In the genomic region with DNA sequence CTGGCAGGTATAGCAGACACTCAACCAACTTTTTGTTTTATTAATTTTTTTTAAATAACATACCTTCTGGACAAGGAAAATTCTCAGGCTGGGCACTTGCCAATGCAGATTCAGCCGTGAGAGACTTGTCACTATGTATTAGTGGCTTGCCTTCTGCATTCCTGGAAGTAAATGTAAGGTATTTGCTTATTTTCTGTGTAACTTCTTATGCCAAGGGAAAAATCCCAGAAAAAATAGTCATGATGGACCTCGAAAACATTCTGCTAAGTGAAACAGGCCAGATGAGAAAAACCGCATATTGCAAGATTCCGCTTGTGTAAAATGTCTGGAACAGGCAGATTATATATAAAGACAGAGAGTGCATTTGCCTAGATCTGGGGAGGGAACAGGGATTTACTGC, we compare ENCODE assay signal across 23 cellular contexts.
"Had no signal": no experiment of that assay in that cellular context is flagged by ENCODE, and none has a peak within 500 bp of the region (broad histone marks: within the 10 kb centered on the region; RNA-seq: fewer than 3 reads in every experiment).

No MANE protein-coding gene starts in this region.

- H3K36me3 Mint-ChIP-seq: memory B cell; natural killer cell treated with Interleukin-12 subunit alpha and Interleukin-12 subunit beta and Interleukin-15 and Interleukin-18, amount 100 ng/mL, for 72 hours; stimulated activated memory B cell treated with anti-CD40 and anti-IgM and Interleukin-4, amounts not matched to agents 10 μg/mL and 1 μg/mL and 100 μg/mL, for 72 hours had no signal

- H3K4me3 Mint-ChIP-seq: memory B cell; natural killer cell treated with Interleukin-12 subunit alpha and Interleukin-12 subunit beta and Interleukin-15 and Interleukin-18, amount 100 ng/mL, for 72 hours; stimulated activated memory B cell treated with anti-CD40 and anti-IgM and Interleukin-4, amounts not matched to agents 10 μg/mL and 1 μg/mL and 100 μg/mL, for 72 hours; stimulated activated naive CD8-positive, alpha-beta T cell treated with anti-CD3 and anti-CD28 coated beads, Interleukin-15, amount 100 ng/mL, for 72 hours had no signal

- FAIRE-seq: endometrium, frontal cortex, kidney had no signal

- H3K27ac ChIP-seq: left ventricle myocardium inferior, lower lobe of right lung, psoas muscle, spleen, testis, tibial nerve, upper lobe of right lung, vagina had no signal

- H3K27ac Mint-ChIP-seq: memory B cell; natural killer cell treated with Interleukin-12 subunit alpha and Interleukin-12 subunit beta and Interleukin-15 and Interleukin-18, amount 100 ng/mL, for 72 hours; stimulated activated memory B cell treated with anti-CD40 and anti-IgM and Interleukin-4, amounts not matched to agents 10 μg/mL and 1 μg/mL and 100 μg/mL, for 72 hours; stimulated activated naive CD8-positive, alpha-beta T cell treated with anti-CD3 and anti-CD28 coated beads, Interleukin-15, amount 100 ng/mL, for 72 hours had no signal

- H3K27me3 ChIP-seq: spleen, testis, tibial nerve, upper lobe of right lung, vagina had no signal

- H3K27me3 Mint-ChIP-seq: memory B cell; stimulated activated memory B cell treated with anti-CD40 and anti-IgM and Interleukin-4, amounts not matched to agents 10 μg/mL and 1 μg/mL and 100 μg/mL, for 72 hours had no signal

- H3K4me1 ChIP-seq: left ventricle myocardium inferior, lower lobe of right lung, psoas muscle, spleen, testis, upper lobe of right lung, vagina had no signal

- H3K9me3 ChIP-seq: left ventricle myocardium inferior, lower lobe of right lung, psoas muscle, spleen, testis, tibial nerve, upper lobe of right lung, vagina had no signal

- H3K4me1 Mint-ChIP-seq: memory B cell; stimulated activated memory B cell treated with anti-CD40 and anti-IgM and Interleukin-4, amounts not matched to agents 10 μg/mL and 1 μg/mL and 100 μg/mL, for 72 hours; stimulated activated naive CD8-positive, alpha-beta T cell treated with anti-CD3 and anti-CD28 coated beads, Interleukin-15, amount 100 ng/mL, for 72 hours had no signal

- DNase-seq: effector memory CD4-positive, alpha-beta T cell; kidney; left cardiac atrium; left ventricle myocardium inferior; lower lobe of right lung; midbrain; occipital lobe; psoas muscle; retina; spleen; stimulated activated CD4-positive, alpha-beta T cell treated with anti-CD3 and anti-CD28 coated beads, Interleukin-15, amount 100 ng/mL, for 24 hours; stimulated activated CD4-positive, alpha-beta T cell treated with anti-CD3 and anti-CD28 coated beads, Interleukin-1b, Interleukin-23, amount 100 ng/mL, for 48 hours; stimulated activated CD4-positive, alpha-beta T cell treated with anti-CD3 and anti-CD28 coated beads, Interleukin-4, amount 100 ng/mL, for 24 hours; stimulated activated naive CD8-positive, alpha-beta T cell treated with anti-CD3 and anti-CD28 coated beads, Interleukin-15, amount 100 ng/mL, for 72 hours; testis; upper lobe of right lung had no signal

- H3K4me3 ChIP-seq: left ventricle myocardium inferior, lower lobe of right lung, psoas muscle, spleen, testis, tibial nerve, upper lobe of right lung, vagina had no signal

- H3K9me3 Mint-ChIP-seq: natural killer cell treated with Interleukin-12 subunit alpha and Interleukin-12 subunit beta and Interleukin-15 and Interleukin-18, amount 100 ng/mL, for 72 hours; stimulated activated naive CD8-positive, alpha-beta T cell treated with anti-CD3 and anti-CD28 coated beads, Interleukin-15, amount 100 ng/mL, for 72 hours had no signal

- H3K36me3 ChIP-seq: left ventricle myocardium inferior, lower lobe of right lung, spleen, tibial nerve, upper lobe of right lung, vagina had no signal
